In genomic region chr6:166325383-166326042, GRCh38 we compare ENCODE assay signal across 15 cellular contexts. TPM values are rescaled to one million over a fixed set of nuclear protein-coding genes. Genes with fewer than 3 reads are reported as not detected.
DNase-seq lines count a peak whose midpoint lies in the region; ATAC-seq, FAIRE-seq and TF ChIP-seq lines count a peak whose summit lies in the region.
"Had no signal": no experiment of that assay in that cellular context is flagged by ENCODE, and none has a peak within 500 bp of the region (broad histone marks: within the 10 kb centered on the region; RNA-seq: fewer than 3 reads in every experiment).

No MANE protein-coding gene starts in this region.

- BruUV-seq in HepG2 (replicated peaks; lab: Mats Ljungman, UMichigan), result no TSS peak

- H3K27ac ChIP-seq in HepG2 (ENCODE audit: extremely low read length, insufficient read depth, low read length) (no peak overlapping the region), right lobe of liver (no peak overlapping the region)
- H3K27ac ChIP-seq: A549, left ventricle myocardium inferior had no signal

- H4K20me1 ChIP-seq in HepG2 (ENCODE audit: insufficient read depth, low read length), result peaks cover 19% of the 10 kb centered on the region

- no peak overlapping the region for H2AFZ ChIP-seq in HepG2 (ENCODE audit: low read length)

- H3K4me1 ChIP-seq in HepG2 (ENCODE audit: insufficient read depth, low read length) (peaks cover 9% of the 10 kb centered on the region; the same call in 1 of the 2 replicates), right lobe of liver (peaks cover 0 to 13% (median 5%) of the 10 kb centered on the region in 4 donors)
- H3K4me1 ChIP-seq: A549 had no signal

- TF ChIP-seq POLR2A in HepG2 (IDR thresholded peaks at IDR 0.05; ENCODE audit: insufficient read depth in 1 of 2, low read depth in 2 of 2, low read length in 2 of 2) (no peak), right lobe of liver (IDR thresholded peaks at IDR 0.05) (no peak)

- in situ Hi-C loops in HepG2 (cut with HindIII; ENCODE audit: extremely low pct_ligation_motif_present, low pct_unique_long_range_greater_than_20kb) (no loop called here), G401 (cut with HindIII; ENCODE audit: low sequenced_read_pairs) (no loop called here)

- H3K27me3 ChIP-seq in HepG2 (ENCODE audit: control insufficient read depth in 1 of 2, insufficient read depth in 2 of 2, low read length in 2 of 2) (no peaks in the 10 kb centered on the region), right lobe of liver (no peaks in the 10 kb centered on the region)

- H3K9ac ChIP-seq in HepG2 (ENCODE audit: insufficient read depth, low read depth, low read length), result no peak overlapping the region

- ATAC-seq in HepG2 (no peak), right lobe of liver (no peak), HG02610 (IDR thresholded peaks at IDR 0.05; ENCODE audit: unreplicated experiment) (peak; percentile 91), HG03457 (IDR thresholded peaks at IDR 0.05; ENCODE audit: unreplicated experiment) (peak; percentile 84)
- ATAC-seq: A549; activated CD8-positive, alpha-beta T cell treated with anti-CD3 and anti-CD28 coated beads for 36 hours; activated naive CD4-positive, alpha-beta T cell treated with anti-CD3 and anti-CD28 coated beads, Interleukin-2, amount 50 U/mL, for 72 hours; stimulated activated naive CD8-positive, alpha-beta T cell treated with anti-CD3 and anti-CD28 coated beads, Interleukin-15, Interleukin-2, amounts not matched to agents 100 U/mL and 50 U/mL, for 24 hours had no signal

- no peak for DNase-seq in HepG2 (ENCODE audit: low spot score)
- DNase-seq in right lobe of liver, result no peak
- no peak for DNase-seq in T-helper 1 cell
- DNase-seq in stimulated activated CD4-positive, alpha-beta T cell treated with anti-CD3 and anti-CD28 coated beads, Interleukin-2, amount 100 ng/mL, for 24 hours, result no peak
- DNase-seq in D341Med (ENCODE audit: low spot score), result no peak
- DNase-seq in G401 (ENCODE audit: low spot score), result no peak
- DNase-seq: activated CD8-positive, alpha-beta T cell treated with anti-CD3 and anti-CD28 coated beads for 36 hours; dermis blood vessel endothelial cell; left ventricle myocardium inferior; NCI-H1092; stimulated activated naive CD8-positive, alpha-beta T cell treated with anti-CD3 and anti-CD28 coated beads, Interleukin-15, Interleukin-2, amounts not matched to agents 100 U/mL and 50 U/mL, for 24 hours had no signal

- H3K4me2 ChIP-seq in HepG2 (ENCODE audit: low read depth, low read length), result no peak overlapping the region
- H3K4me2 ChIP-seq: A549 had no signal

- CTCF ChIA-PET in HepG2 (lab: Yijun Ruan, JAX; ENCODE audit: low intra/inter-chr PET ratio, low total read pairs), result no interaction called here

- WGBS in HepG2 (ENCODE audit: low lambda C conversion rate), result 94% methylated on average over 6 of the region's 6 CpGs
- 81% methylated on average over 4 of the region's 6 CpGs for WGBS in right lobe of liver (ENCODE audit: insufficient coverage, low coverage, low lambda C conversion rate, missing lambda C conversion rate)

- no peak for TF ChIP-seq RAD21 in HepG2 (CRISPR knock-in tag; IDR thresholded peaks at IDR 0.05)

- H3K4me3 ChIP-seq in HepG2 (replicated peaks in 1 of 3; ENCODE audit: insufficient read depth in 1 of 3, low read depth in 2 of 3, low read length in 3 of 3) (no peak overlapping the region), right lobe of liver (no peak overlapping the region)
- H3K4me3 ChIP-seq: A549, left ventricle myocardium inferior had no signal

- no peak for FAIRE-seq in HepG2 (lab: Jason Lieb, UNC)
- FAIRE-seq: A549 had no signal

- H3K9me3 ChIP-seq in HepG2 (ENCODE audit: low read length) (no peaks in the 10 kb centered on the region), right lobe of liver (no peaks in the 10 kb centered on the region)
- H3K9me3 ChIP-seq: A549, left ventricle myocardium inferior had no signal

- POLR2A ChIA-PET in HepG2 (lab: Yijun Ruan, JAX), result no interaction called here

- TF ChIP-seq EP300 in HepG2 (IDR thresholded peaks at IDR 0.05; ENCODE audit: low read depth in 2 of 2, low read length in 2 of 2) (no peak), HepG2 (CRISPR knock-in tag; IDR thresholded peaks at IDR 0.05; ENCODE audit: borderline replicate concordance) (no peak)

- H3K79me2 ChIP-seq in HepG2 (ENCODE audit: insufficient read depth, low read length), result peaks cover 34% of the 10 kb centered on the region

- TF ChIP-seq CTCF in HepG2 (CRISPR knock-in tag; IDR thresholded peaks at IDR 0.05) (no peak), right lobe of liver (IDR thresholded peaks at IDR 0.05) (no peak)

- peaks cover 21 to 76% of the 10 kb centered on the region in 2 experiments for H3K36me3 ChIP-seq in HepG2 (replicated peaks in 1 of 2; ENCODE audit: control insufficient read depth in 1 of 2, insufficient read depth in 2 of 2, low read length in 2 of 2)
- H3K36me3 ChIP-seq in right lobe of liver, result peaks cover 0 to 52% (median 9%) of the 10 kb centered on the region in 4 donors

- intact Hi-C loops in HepG2 (cut with micrococcal nuclease; ENCODE audit: unreplicated experiment) (no loop called here), right lobe of liver (cut with DNase I) (no loop called here)

RNA-seq across cellular contexts. Expression of gene SFT2D1, which starts 16.8 kb away (rescaled TPM):
- total RNA-seq in HepG2 (2016; rRNA removed; fragmentation: Illumina TruSeq; extraction: Trizol), result 90.7 and 115 TPM in 2 replicates
- 57.6 and 70.5 TPM in 2 replicates for total RNA-seq in HepG2 (2016; cell fraction: cytosol; rRNA removed; fragmentation: Illumina TruSeq; extraction: Trizol; ENCODE audit: low read depth)
- total RNA-seq in HepG2 (2016; cell fraction: insoluble cytoplasmic fraction; rRNA removed; fragmentation: Illumina TruSeq; extraction: Trizol), result 91.5 and 114 TPM in 2 replicates
- total RNA-seq in HepG2 (2016; cell fraction: membrane; rRNA removed; fragmentation: Illumina TruSeq; extraction: Trizol), result 89.7 and 105 TPM in 2 replicates
- 87.1 and 96.7 TPM in 2 replicates for total RNA-seq in HepG2 (2016; cell fraction: nucleus; rRNA removed; fragmentation: Illumina TruSeq; extraction: Trizol)
- polyA plus RNA-seq in HepG2 (2011; rRNA removed), result 127 and 147 TPM in 2 replicates
- 78.9 and 125 TPM in 2 replicates for polyA plus RNA-seq in HepG2 (2011; cell fraction: cytosol; rRNA removed)
- polyA plus RNA-seq in HepG2 (2011; cell fraction: nucleus; rRNA removed), result 56.7 and 94.6 TPM in 2 replicates
- 100 and 109 TPM in 2 replicates for polyA plus RNA-seq in HepG2 (2012)
- 67.5 and 94.2 TPM in 2 replicates for polyA plus RNA-seq in HepG2 (2016; cell fraction: cytosol; fragmentation: Illumina TruSeq; extraction: Trizol; ENCODE audit: low read depth)
- polyA plus RNA-seq in HepG2 (2016; cell fraction: insoluble cytoplasmic fraction; fragmentation: Illumina TruSeq; extraction: Trizol; ENCODE audit: low read depth), result 112 and 116 TPM in 2 replicates
- 96.5 and 108 TPM in 2 replicates for polyA plus RNA-seq in HepG2 (2016; cell fraction: membrane; fragmentation: Illumina TruSeq; extraction: Trizol; ENCODE audit: low read depth)
- 168 and 175 TPM in 2 replicates for polyA plus RNA-seq in HepG2 (2016; cell fraction: nucleus; fragmentation: Illumina TruSeq; extraction: Trizol; ENCODE audit: insufficient read depth, low read depth)
- 13.9 and 35.5 TPM in 2 replicates for polyA minus RNA-seq in HepG2 (2011; rRNA and poly(A)+ RNA removed; ENCODE audit: low replicate concordance)
- polyA minus RNA-seq in HepG2 (2011; cell fraction: cytosol; rRNA and poly(A)+ RNA removed), result 26.1 and 26.7 TPM in 2 replicates
- 65.1 and 95.4 TPM in 2 replicates for polyA minus RNA-seq in HepG2 (2011; cell fraction: nucleus; rRNA and poly(A)+ RNA removed)
- 10 to 100 TPM in 5 of 6 experiments, 1 to 10 TPM in 1; 6.7 to 14.0 (median 12.8) TPM for total RNA-seq in right lobe of liver
- 28.1 and 32.6 TPM in 2 replicates for total RNA-seq in G401 (2014; rRNA removed; shearing (Covaris generic))

RNA-seq across cellular contexts. Expression of gene PRR18, which starts 17.3 kb away (rescaled TPM):
- total RNA-seq in HepG2 (2016; rRNA removed; fragmentation: Illumina TruSeq; extraction: Trizol) (0.04 TPM in 1 of 2 replicates, not detected in the other), right lobe of liver (1 to 10 TPM in 4 of 6 experiments, under 1 TPM in 2; 0.39 to 3.6 (median 1.6) TPM)
- total RNA-seq in HepG2 (2016; cell fraction: cytosol; rRNA removed; fragmentation: Illumina TruSeq; extraction: Trizol; ENCODE audit: low read depth), result not detected in 2 replicates
- 0.06 TPM in 1 of 2 replicates, not detected in the other for total RNA-seq in HepG2 (2016; cell fraction: insoluble cytoplasmic fraction; rRNA removed; fragmentation: Illumina TruSeq; extraction: Trizol)
- total RNA-seq in HepG2 (2016; cell fraction: membrane; rRNA removed; fragmentation: Illumina TruSeq; extraction: Trizol), result 0.09 TPM in 1 of 2 replicates, not detected in the other
- total RNA-seq in HepG2 (2016; cell fraction: nucleus; rRNA removed; fragmentation: Illumina TruSeq; extraction: Trizol), result not detected in 2 replicates
- polyA plus RNA-seq in HepG2 (2011; rRNA removed), result 0.01 and 0.04 TPM in 2 replicates
- polyA plus RNA-seq in HepG2 (2011; cell fraction: cytosol; rRNA removed), result 0.04 and 0.05 TPM in 2 replicates
- polyA plus RNA-seq in HepG2 (2011; cell fraction: nucleus; rRNA removed), result 0.10 TPM in 1 of 2 replicates, not detected in the other
- not detected in 2 replicates for polyA plus RNA-seq in HepG2 (2012)
- polyA plus RNA-seq in HepG2 (2016; cell fraction: cytosol; fragmentation: Illumina TruSeq; extraction: Trizol; ENCODE audit: low read depth), result not detected in 2 replicates
- polyA plus RNA-seq in HepG2 (2016; cell fraction: insoluble cytoplasmic fraction; fragmentation: Illumina TruSeq; extraction: Trizol; ENCODE audit: low read depth), result 0.10 and 0.19 TPM in 2 replicates
- 0.16 TPM in 1 of 2 replicates, not detected in the other for polyA plus RNA-seq in HepG2 (2016; cell fraction: membrane; fragmentation: Illumina TruSeq; extraction: Trizol; ENCODE audit: low read depth)
- polyA plus RNA-seq in HepG2 (2016; cell fraction: nucleus; fragmentation: Illumina TruSeq; extraction: Trizol; ENCODE audit: insufficient read depth, low read depth), result not detected in 2 replicates
- polyA minus RNA-seq in HepG2 (2011; rRNA and poly(A)+ RNA removed; ENCODE audit: low replicate concordance), result not detected in 2 replicates
- polyA minus RNA-seq in HepG2 (2011; cell fraction: cytosol; rRNA and poly(A)+ RNA removed), result not detected in 2 replicates
- 0.12 TPM in 1 of 2 replicates, not detected in the other for polyA minus RNA-seq in HepG2 (2011; cell fraction: nucleus; rRNA and poly(A)+ RNA removed)
- total RNA-seq in G401 (2014; rRNA removed; shearing (Covaris generic)), result not detected in 2 replicates
- total RNA-seq: dermis blood vessel endothelial cell, left ventricle myocardium inferior had no signal

RNA-seq across cellular contexts. Expression of gene MPC1, which starts 57.2 kb away (rescaled TPM):
- total RNA-seq in HepG2 (2016; rRNA removed; fragmentation: Illumina TruSeq; extraction: Trizol) (214 and 289 TPM in 2 replicates), right lobe of liver (100 to 1,000 TPM; 102 to 298 (median 180) TPM)
- total RNA-seq in HepG2 (2016; cell fraction: cytosol; rRNA removed; fragmentation: Illumina TruSeq; extraction: Trizol; ENCODE audit: low read depth), result 81.3 and 95.3 TPM in 2 replicates
- total RNA-seq in HepG2 (2016; cell fraction: insoluble cytoplasmic fraction; rRNA removed; fragmentation: Illumina TruSeq; extraction: Trizol), result 218 and 286 TPM in 2 replicates
- total RNA-seq in HepG2 (2016; cell fraction: membrane; rRNA removed; fragmentation: Illumina TruSeq; extraction: Trizol), result 145 and 164 TPM in 2 replicates
- 93.1 and 102 TPM in 2 replicates for total RNA-seq in HepG2 (2016; cell fraction: nucleus; rRNA removed; fragmentation: Illumina TruSeq; extraction: Trizol)
- polyA plus RNA-seq in HepG2 (2011; rRNA removed), result 168 and 189 TPM in 2 replicates
- polyA plus RNA-seq in HepG2 (2011; cell fraction: cytosol; rRNA removed), result 191 and 239 TPM in 2 replicates
- 59.3 and 82.2 TPM in 2 replicates for polyA plus RNA-seq in HepG2 (2011; cell fraction: nucleus; rRNA removed)
- polyA plus RNA-seq in HepG2 (2012), result 136 and 137 TPM in 2 replicates
- polyA plus RNA-seq in HepG2 (2016; cell fraction: cytosol; fragmentation: Illumina TruSeq; extraction: Trizol; ENCODE audit: low read depth), result 98.8 and 128 TPM in 2 replicates
- polyA plus RNA-seq in HepG2 (2016; cell fraction: insoluble cytoplasmic fraction; fragmentation: Illumina TruSeq; extraction: Trizol; ENCODE audit: low read depth), result 328 and 353 TPM in 2 replicates
- 150 and 186 TPM in 2 replicates for polyA plus RNA-seq in HepG2 (2016; cell fraction: membrane; fragmentation: Illumina TruSeq; extraction: Trizol; ENCODE audit: low read depth)
- polyA plus RNA-seq in HepG2 (2016; cell fraction: nucleus; fragmentation: Illumina TruSeq; extraction: Trizol; ENCODE audit: insufficient read depth, low read depth), result 207 and 211 TPM in 2 replicates
- polyA minus RNA-seq in HepG2 (2011; rRNA and poly(A)+ RNA removed; ENCODE audit: low replicate concordance), result 5.6 and 40.9 TPM in 2 replicates
- 51.6 and 57.8 TPM in 2 replicates for polyA minus RNA-seq in HepG2 (2011; cell fraction: cytosol; rRNA and poly(A)+ RNA removed)
- polyA minus RNA-seq in HepG2 (2011; cell fraction: nucleus; rRNA and poly(A)+ RNA removed), result 27.4 and 41.9 TPM in 2 replicates
- 28.7 and 37.0 TPM in 2 replicates for total RNA-seq in G401 (2014; rRNA removed; shearing (Covaris generic))

Comparison
In these comparisons a context has a peak if more than half of its experiments do, and no peak if none do; other contexts are left out.
1. ATAC-seq: peak in HG02610 (single experiment) and HG03457 (single experiment); none in HepG2 (single experiment) and right lobe of liver (0 of 4).